12 cellular contexts compared by ENCODE assay signal in genomic region chr3:23648326-23648964, GRCh38.
DNase-seq lines count a peak whose midpoint lies in the region; TF ChIP-seq lines count a peak whose summit lies in the region.
"Had no signal": no experiment of that assay in that cellular context is flagged by ENCODE, and none has a peak within 500 bp of the region (broad histone marks: within the 10 kb centered on the region; RNA-seq: fewer than 3 reads in every experiment).

No MANE protein-coding gene starts in this region.

- no peaks in the 10 kb centered on the region for H3K27me3 ChIP-seq in smooth muscle cell (ENCODE audit: low read depth)
- H3K27me3 ChIP-seq: SJCRH30, thyroid gland had no signal

- H3K4me2 ChIP-seq in OCI-LY7 (ENCODE audit: low read length), result 0 out of 2 replicates have a peak overlapping the region, but pooled peaks have one; percentile 1
- H3K4me2 ChIP-seq in smooth muscle cell, result no peak overlapping the region

- H3K9me2 ChIP-seq in OCI-LY7 (ENCODE audit: insufficient read depth, low read length), result no peaks in the 10 kb centered on the region

- peaks cover 57% of the 10 kb centered on the region for H3K4me1 Mint-ChIP-seq in nephron progenitor cell

- intact Hi-C loops in OCI-LY7 (cut with micrococcal nuclease; ENCODE audit: unreplicated experiment), result no loop called here

- peaks cover 39% of the 10 kb centered on the region for H3K4me1 ChIP-seq in OCI-LY7 (ENCODE audit: insufficient read depth, low read length, poor library complexity, severe bottlenecking)
- H3K4me1 ChIP-seq in smooth muscle cell (ENCODE audit: low read depth), result peaks cover 20% of the 10 kb centered on the region
- H3K4me1 ChIP-seq: SJCRH30 had no signal

- no peak overlapping the region for H3K4me3 ChIP-seq in OCI-LY7 (ENCODE audit: low read depth, low read length, poor library complexity, severe bottlenecking)
- no peak overlapping the region for H3K4me3 ChIP-seq in smooth muscle cell
- H3K4me3 ChIP-seq: SJCRH30, thyroid gland had no signal

- H3K27ac ChIP-seq in OCI-LY7 (ENCODE audit: low read depth, low read length, poor library complexity, severe bottlenecking) (peak overlapping the region; percentile 49), epithelial cell of prostate (peak overlapping the region; percentile 86), smooth muscle cell (ENCODE audit: low read depth) (no peak overlapping the region)
- H3K27ac ChIP-seq: SJCRH30, thyroid gland had no signal

- WGBS in smooth muscle cell (ENCODE audit: low lambda C conversion rate), result 85% methylated on average over 4 of the region's 4 CpGs

- CTCF ChIA-PET in OCI-LY7 (lab: Charles Lee; ENCODE audit: unreplicated experiment), result interaction anchor here (1.0 to 1.4 kb wide), 2 partner anchors 8 to 10 kb away, joined by 4 read pairs; no protein-coding TSS in a partner anchor

- H3K9ac ChIP-seq in smooth muscle cell (ENCODE audit: low read depth), result no peak overlapping the region

- H3K36me3 Mint-ChIP-seq in nephron progenitor cell (ENCODE audit: low read depth), result no peaks in the 10 kb centered on the region
- H3K36me3 Mint-ChIP-seq: activated naive CD4-positive, alpha-beta T cell treated with anti-CD3 and anti-CD28 coated beads, Interleukin-2, amount 50 U/mL, for 72 hours had no signal

- H3K27me3 Mint-ChIP-seq in nephron progenitor cell (ENCODE audit: low read depth, poor library complexity), result no peaks in the 10 kb centered on the region

- POLR2A ChIA-PET in OCI-LY7 (lab: Charles Lee), result interaction anchor here (0.7 to 5.1 kb wide), 16 partner anchors 9 to 262 kb away, joined by 3 to 91 read pairs (median 4); no protein-coding TSS in a partner anchor

- peak overlapping the region; percentile 79; the same call in 1 of the 2 replicates for H2AFZ ChIP-seq in OCI-LY7 (ENCODE audit: low read length)
- H2AFZ ChIP-seq in smooth muscle cell (ENCODE audit: low read depth), result no peak overlapping the region

- peaks cover 12% of the 10 kb centered on the region for H3K9me3 Mint-ChIP-seq in nephron progenitor cell
- H3K9me3 Mint-ChIP-seq: activated naive CD4-positive, alpha-beta T cell treated with anti-CD3 and anti-CD28 coated beads, Interleukin-2, amount 50 U/mL, for 72 hours had no signal

- no peak overlapping the region for H3K4me3 Mint-ChIP-seq in nephron progenitor cell

- H3K9me3 ChIP-seq in OCI-LY7 (ENCODE audit: low read length) (no peaks in the 10 kb centered on the region), smooth muscle cell (replicated peaks; ENCODE audit: low read depth) (no peaks in the 10 kb centered on the region)
- H3K9me3 ChIP-seq: SJCRH30, thyroid gland had no signal

- BruUV-seq in OCI-LY7 (replicated peaks; lab: Mats Ljungman, UMichigan), result no TSS peak

- TF ChIP-seq CTCF in OCI-LY7 (conservative IDR thresholded peaks at IDR 0.05; ENCODE audit: low read length) (0 out of 2 replicates have a peak, but pooled peaks have one; percentile 23), nephron progenitor cell (IDR thresholded peaks at IDR 0.05) (no peak), smooth muscle cell (IDR thresholded peaks at IDR 0.05; ENCODE audit: borderline replicate concordance, insufficient read depth, poor library complexity, severe bottlenecking) (no peak)

- H3K79me2 ChIP-seq in OCI-LY7 (ENCODE audit: insufficient read depth, low read depth, low read length) (no peaks in the 10 kb centered on the region), smooth muscle cell (ENCODE audit: low read depth) (no peaks in the 10 kb centered on the region)

- DNase-seq in GM03348 (ENCODE audit: low spot score), result peak; percentile 44
- no peak for DNase-seq in OCI-LY7 (ENCODE audit: low spot score)
- DNase-seq in epithelial cell of prostate (ENCODE audit: low read depth, low spot score), result no peak
- DNase-seq in nephron progenitor cell, result no peak
- DNase-seq in SIG-M5 treated with dmso at 0.1 percent for 504 hours (lab: John Stamatoyannopoulos, UW; ENCODE audit: unreplicated experiment), result no peak
- no peak for DNase-seq in Ammon's horn (ENCODE audit: low spot score)
- no peak for DNase-seq in D341Med (ENCODE audit: low spot score)
- no peak for DNase-seq in smooth muscle cell (lab: John Stamatoyannopoulos, UW; ENCODE audit: unreplicated experiment)
- DNase-seq: NCI-H2029, SJCRH30, thyroid gland had no signal

- H3K27ac Mint-ChIP-seq in nephron progenitor cell, result peak overlapping the region; percentile 77
- H3K27ac Mint-ChIP-seq: activated naive CD4-positive, alpha-beta T cell treated with anti-CD3 and anti-CD28 coated beads, Interleukin-2, amount 50 U/mL, for 72 hours had no signal

- peaks cover 5% of the 10 kb centered on the region for H3F3A ChIP-seq in smooth muscle cell (ENCODE audit: low read depth)

- H4K20me1 ChIP-seq in OCI-LY7 (ENCODE audit: insufficient read depth, low read length), result no peaks in the 10 kb centered on the region
- H4K20me1 ChIP-seq in smooth muscle cell (ENCODE audit: low read depth), result no peaks in the 10 kb centered on the region

- H3K36me3 ChIP-seq in OCI-LY7 (ENCODE audit: insufficient read depth, low read length) (no peaks in the 10 kb centered on the region; the same call in 1 of the 2 replicates), smooth muscle cell (ENCODE audit: low read depth) (no peaks in the 10 kb centered on the region)
- H3K36me3 ChIP-seq: SJCRH30, thyroid gland had no signal
